Comparison of ENCODE assay signal across 1 cellular context in the genomic region with DNA sequence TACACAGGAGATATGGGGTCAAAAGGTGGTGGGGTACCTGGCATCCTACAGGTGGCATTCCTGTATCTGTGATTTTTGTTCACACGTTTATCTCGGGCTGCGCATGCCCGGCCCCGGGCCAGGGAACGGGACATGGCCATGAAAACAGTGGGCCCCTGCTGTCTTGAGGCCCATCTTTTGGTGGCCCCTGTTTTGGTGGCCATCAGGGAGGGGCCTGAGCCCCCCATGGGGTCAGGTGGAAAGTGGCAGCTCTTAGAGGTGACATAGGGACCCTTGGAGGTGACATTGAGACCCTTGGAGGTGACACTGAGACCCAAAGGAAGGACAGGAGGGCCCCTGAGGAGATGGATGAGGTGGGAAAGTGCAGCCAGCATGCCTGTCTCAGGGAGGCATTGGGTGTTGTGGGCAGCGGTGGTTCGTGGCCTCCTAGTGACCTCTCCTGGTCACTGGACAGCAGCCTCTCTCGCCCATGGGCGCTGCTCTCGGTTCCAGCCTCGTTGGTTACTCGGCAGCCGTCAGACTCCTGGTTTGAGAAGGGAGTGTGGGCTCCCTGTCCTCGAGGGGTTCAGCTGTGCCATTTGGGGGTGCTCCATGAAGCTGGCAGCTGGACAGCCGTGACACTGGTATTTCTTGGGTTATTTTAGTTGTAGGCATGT.
TF ChIP-seq lines count a peak whose summit lies in the region.

No MANE protein-coding gene starts in this region.

TF ChIP-seq in HCT116, 20 proteins besides CTCF, POLR2A, EP300 and RAD21:
- TF ChIP-seq TCF7L2 (IDR thresholded peaks at IDR 0.05; ENCODE audit: borderline replicate concordance, extremely low read depth, insufficient read depth, insufficient read length): no peak
- TF ChIP-seq SP1 (IDR thresholded peaks at IDR 0.05; ENCODE audit: low read depth): no peak
- TF ChIP-seq CBX3 (IDR thresholded peaks at IDR 0.05; ENCODE audit: low read depth): no peak
- no peak for TF ChIP-seq EZH2phosphoT487 (IDR thresholded peaks at IDR 0.05; ENCODE audit: borderline replicate concordance)
- no peak for TF ChIP-seq SIN3A (IDR thresholded peaks at IDR 0.05; ENCODE audit: low read depth)
- TF ChIP-seq, protein P1, sequence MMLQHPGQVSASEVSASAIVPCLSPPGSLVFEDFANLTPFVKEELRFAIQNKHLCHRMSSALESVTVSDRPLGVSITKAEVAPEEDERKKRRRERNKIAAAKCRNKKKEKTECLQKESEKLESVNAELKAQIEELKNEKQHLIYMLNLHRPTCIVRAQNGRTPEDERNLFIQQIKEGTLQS (IDR thresholded peaks at IDR 0.05): no peak
- TF ChIP-seq ZNF274 (IDR thresholded peaks at IDR 0.05; ENCODE audit: low read depth, low read length): no peak
- TF ChIP-seq, protein P2, sequence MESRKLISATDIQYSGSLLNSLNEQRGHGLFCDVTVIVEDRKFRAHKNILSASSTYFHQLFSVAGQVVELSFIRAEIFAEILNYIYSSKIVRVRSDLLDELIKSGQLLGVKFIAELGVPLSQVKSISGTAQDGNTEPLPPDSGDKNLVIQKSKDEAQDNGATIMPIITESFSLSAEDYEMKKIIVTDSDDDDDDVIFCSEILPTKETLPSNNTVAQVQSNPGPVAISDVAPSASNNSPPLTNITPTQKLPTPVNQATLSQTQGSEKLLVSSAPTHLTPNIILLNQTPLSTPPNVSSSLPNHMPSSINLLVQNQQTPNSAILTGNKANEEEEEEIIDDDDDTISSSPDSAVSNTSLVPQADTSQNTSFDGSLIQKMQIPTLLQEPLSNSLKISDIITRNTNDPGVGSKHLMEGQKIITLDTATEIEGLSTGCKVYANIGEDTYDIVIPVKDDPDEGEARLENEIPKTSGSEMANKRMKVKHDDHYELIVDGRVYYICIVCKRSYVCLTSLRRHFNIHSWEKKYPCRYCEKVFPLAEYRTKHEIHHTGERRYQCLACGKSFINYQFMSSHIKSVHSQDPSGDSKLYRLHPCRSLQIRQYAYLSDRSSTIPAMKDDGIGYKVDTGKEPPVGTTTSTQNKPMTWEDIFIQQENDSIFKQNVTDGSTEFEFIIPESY (IDR thresholded peaks at IDR 0.05; ENCODE audit: extremely low read depth, insufficient replicate concordance, low read length): no peak
- TF ChIP-seq CEBPB (IDR thresholded peaks at IDR 0.05; ENCODE audit: low read depth): no peak
- no peak for TF ChIP-seq FOSL1 (IDR thresholded peaks at IDR 0.05; ENCODE audit: low read depth)
- TF ChIP-seq EGR1 (IDR thresholded peaks at IDR 0.05; ENCODE audit: low read depth): no peak
- no peak for TF ChIP-seq SRF (IDR thresholded peaks at IDR 0.05; ENCODE audit: low read depth)
- TF ChIP-seq, protein P3, sequence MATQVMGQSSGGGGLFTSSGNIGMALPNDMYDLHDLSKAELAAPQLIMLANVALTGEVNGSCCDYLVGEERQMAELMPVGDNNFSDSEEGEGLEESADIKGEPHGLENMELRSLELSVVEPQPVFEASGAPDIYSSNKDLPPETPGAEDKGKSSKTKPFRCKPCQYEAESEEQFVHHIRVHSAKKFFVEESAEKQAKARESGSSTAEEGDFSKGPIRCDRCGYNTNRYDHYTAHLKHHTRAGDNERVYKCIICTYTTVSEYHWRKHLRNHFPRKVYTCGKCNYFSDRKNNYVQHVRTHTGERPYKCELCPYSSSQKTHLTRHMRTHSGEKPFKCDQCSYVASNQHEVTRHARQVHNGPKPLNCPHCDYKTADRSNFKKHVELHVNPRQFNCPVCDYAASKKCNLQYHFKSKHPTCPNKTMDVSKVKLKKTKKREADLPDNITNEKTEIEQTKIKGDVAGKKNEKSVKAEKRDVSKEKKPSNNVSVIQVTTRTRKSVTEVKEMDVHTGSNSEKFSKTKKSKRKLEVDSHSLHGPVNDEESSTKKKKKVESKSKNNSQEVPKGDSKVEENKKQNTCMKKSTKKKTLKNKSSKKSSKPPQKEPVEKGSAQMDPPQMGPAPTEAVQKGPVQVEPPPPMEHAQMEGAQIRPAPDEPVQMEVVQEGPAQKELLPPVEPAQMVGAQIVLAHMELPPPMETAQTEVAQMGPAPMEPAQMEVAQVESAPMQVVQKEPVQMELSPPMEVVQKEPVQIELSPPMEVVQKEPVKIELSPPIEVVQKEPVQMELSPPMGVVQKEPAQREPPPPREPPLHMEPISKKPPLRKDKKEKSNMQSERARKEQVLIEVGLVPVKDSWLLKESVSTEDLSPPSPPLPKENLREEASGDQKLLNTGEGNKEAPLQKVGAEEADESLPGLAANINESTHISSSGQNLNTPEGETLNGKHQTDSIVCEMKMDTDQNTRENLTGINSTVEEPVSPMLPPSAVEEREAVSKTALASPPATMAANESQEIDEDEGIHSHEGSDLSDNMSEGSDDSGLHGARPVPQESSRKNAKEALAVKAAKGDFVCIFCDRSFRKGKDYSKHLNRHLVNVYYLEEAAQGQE (IDR thresholded peaks at IDR 0.05; ENCODE audit: low read depth): no peak
- no peak for TF ChIP-seq ELF1 (IDR thresholded peaks at IDR 0.05; ENCODE audit: borderline replicate concordance, low read depth)
- no peak for TF ChIP-seq JUND (IDR thresholded peaks at IDR 0.05)
- no peak for TF ChIP-seq EZH2 (IDR thresholded peaks at IDR 0.05)
